Comparison of ENCODE assay signal across 8 cellular contexts in genomic region chr19:56508282-56508778, GRCh38. TPM values are rescaled to one million over a fixed set of nuclear protein-coding genes. Genes with fewer than 3 reads are reported as not detected.
DNase-seq lines count a peak whose midpoint lies in the region; ATAC-seq, FAIRE-seq and TF ChIP-seq lines count a peak whose summit lies in the region.

No MANE protein-coding gene starts in this region.

- no peaks in the 10 kb centered on the region for H3K27me3 Mint-ChIP-seq in naive B cell
- H3K27me3 Mint-ChIP-seq in activated T-helper 1 cell treated with anti-CD3 and anti-CD28 coated beads, Interleukin-12 subunit alpha, Interleukin-12 subunit beta, Interleukin-2, Interleukin-4 antibody, amounts not matched to agents 30 ng/mL and 10 ng/mL and 1 ng/mL, durations not matched to agents 14 hours and 24 hours and 36 hours (ENCODE audit: insufficient read depth), result no peaks in the 10 kb centered on the region

- WGBS in A549 (ENCODE audit: missing lambda C conversion rate), result 13% methylated on average over 17 of the region's 17 CpGs
- WGBS in HUES64, result 52% methylated on average over 17 of the region's 17 CpGs

- 0 out of 2 replicates have a peak, but pooled peaks cover 3% of the 10 kb centered on the region for H3K27me3 ChIP-seq in HUES64 (ENCODE audit: insufficient read depth, low read length)

- peak overlapping the region; percentile 25; the same call in 2 of the 3 replicates for H3K4me3 ChIP-seq in A549
- peak overlapping the region; percentile 73 for H3K4me3 ChIP-seq in HUES64 (ENCODE audit: low read length)
- H3K4me3 ChIP-seq in epithelial cell of esophagus (ENCODE audit: low read length), result peak overlapping the region; percentile 96

- no peak for TF ChIP-seq POLR2A in A549 (IDR thresholded peaks at IDR 0.05; ENCODE audit: low read length)

- CTCF ChIA-PET in A549 (lab: Yijun Ruan, JAX), result no interaction called here

- H3K9me3 Mint-ChIP-seq in naive B cell, result peaks cover 0 to 41% (median 30%) of the 10 kb centered on the region in 7 donors
- peaks cover 32% of the 10 kb centered on the region for H3K9me3 Mint-ChIP-seq in activated T-helper 1 cell treated with anti-CD3 and anti-CD28 coated beads, Interleukin-12 subunit alpha, Interleukin-12 subunit beta, Interleukin-2, Interleukin-4 antibody, amounts not matched to agents 30 ng/mL and 10 ng/mL and 1 ng/mL, durations not matched to agents 14 hours and 24 hours and 36 hours

- TF ChIP-seq EP300 in A549 (IDR thresholded peaks at IDR 0.05), result no peak

- ATAC-seq in A549 (no peak; a peak in 1 of 6 replicates), naive B cell (ENCODE audit: low read depth in 2 of 2) (no peak), HG03565 (IDR thresholded peaks at IDR 0.05; ENCODE audit: unreplicated experiment) (no peak)

- no peak overlapping the region for H3K4me3 Mint-ChIP-seq in naive B cell
- H3K4me3 Mint-ChIP-seq in activated T-helper 1 cell treated with anti-CD3 and anti-CD28 coated beads, Interleukin-12 subunit alpha, Interleukin-12 subunit beta, Interleukin-2, Interleukin-4 antibody, amounts not matched to agents 30 ng/mL and 10 ng/mL and 1 ng/mL, durations not matched to agents 14 hours and 24 hours and 36 hours, result no peak overlapping the region

- TF ChIP-seq CTCF in A549 (IDR thresholded peaks at IDR 0.05) (no peak), epithelial cell of esophagus (IDR thresholded peaks at IDR 0.05; ENCODE audit: insufficient read depth, low read depth, low read length, missing control alignments) (no peak)

- H3K9me3 ChIP-seq in A549, result peaks cover 69% of the 10 kb centered on the region
- peaks cover 52% of the 10 kb centered on the region for H3K9me3 ChIP-seq in HUES64 (ENCODE audit: insufficient read depth, low read depth, low read length)

- peak overlapping the region; percentile 45; the same call in 1 of the 2 replicates for H3K9ac ChIP-seq in HUES64 (ENCODE audit: low read depth, low read length)

- 0 out of 3 replicates have a peak overlapping the region, but pooled peaks have one; percentile 21 for H3K4me2 ChIP-seq in A549

- peaks cover 8 to 9% of the 10 kb centered on the region in 2 donors for H3K36me3 Mint-ChIP-seq in naive B cell
- no peaks in the 10 kb centered on the region for H3K36me3 Mint-ChIP-seq in activated T-helper 1 cell treated with anti-CD3 and anti-CD28 coated beads, Interleukin-12 subunit alpha, Interleukin-12 subunit beta, Interleukin-2, Interleukin-4 antibody, amounts not matched to agents 30 ng/mL and 10 ng/mL and 1 ng/mL, durations not matched to agents 14 hours and 24 hours and 36 hours (ENCODE audit: low read depth)

- intact Hi-C loops in activated T-helper 1 cell treated with anti-CD3 and anti-CD28 coated beads, Interleukin-12 subunit alpha, Interleukin-12 subunit beta, Interleukin-2, Interleukin-4 antibody, amounts not matched to agents 30 ng/mL and 10 ng/mL and 1 ng/mL, durations not matched to agents 14 hours and 24 hours and 36 hours (cut with micrococcal nuclease), result no loop called here

- DNase-seq in A549 (ENCODE audit: low read depth in 1 of 2, low spot score in 1 of 2), result peak in 1 of 2 experiments; percentile 7
- no peak for DNase-seq in epithelial cell of esophagus (ENCODE audit: low read depth)
- DNase-seq in naive B cell, result peak; percentile 1
- DNase-seq in medulla oblongata (ENCODE audit: extremely low spot score), result no peak
- no peak for DNase-seq in activated T-helper 1 cell treated with anti-CD3 and anti-CD28 coated beads, Interleukin-12 subunit alpha, Interleukin-12 subunit beta, Interleukin-2, Interleukin-4 antibody, amounts not matched to agents 30 ng/mL and 10 ng/mL and 1 ng/mL, durations not matched to agents 14 hours and 24 hours and 36 hours (ENCODE audit: low spot score)
- no peak for DNase-seq in activated effector memory CD4-positive, alpha-beta T cell treated with anti-CD3 and anti-CD28 coated beads, Interleukin-2, amount 50 U/mL, for 16 hours

- H3K4me1 Mint-ChIP-seq in naive B cell, result peaks cover 0 to 8% (median 0%) of the 10 kb centered on the region in 3 donors
- no peaks in the 10 kb centered on the region for H3K4me1 Mint-ChIP-seq in activated T-helper 1 cell treated with anti-CD3 and anti-CD28 coated beads, Interleukin-12 subunit alpha, Interleukin-12 subunit beta, Interleukin-2, Interleukin-4 antibody, amounts not matched to agents 30 ng/mL and 10 ng/mL and 1 ng/mL, durations not matched to agents 14 hours and 24 hours and 36 hours (ENCODE audit: low read depth)

- no peaks in the 10 kb centered on the region for H3K36me3 ChIP-seq in HUES64 (ENCODE audit: insufficient read depth, low read length)

- no peak for FAIRE-seq in A549 (lab: Jason Lieb, UNC)

- no peak for TF ChIP-seq RAD21 in A549 (conservative IDR thresholded peaks at IDR 0.05 in 1 of 2, IDR thresholded peaks at IDR 0.05 in 1 of 2)

- H3K27ac ChIP-seq in A549 (no peak overlapping the region), HUES64 (ENCODE audit: low read depth, low read length) (no peak overlapping the region)

- H3K27ac Mint-ChIP-seq in naive B cell, result no peak overlapping the region
- no peak overlapping the region for H3K27ac Mint-ChIP-seq in activated T-helper 1 cell treated with anti-CD3 and anti-CD28 coated beads, Interleukin-12 subunit alpha, Interleukin-12 subunit beta, Interleukin-2, Interleukin-4 antibody, amounts not matched to agents 30 ng/mL and 10 ng/mL and 1 ng/mL, durations not matched to agents 14 hours and 24 hours and 36 hours

- H3K4me1 ChIP-seq in A549 (no peaks in the 10 kb centered on the region), HUES64 (ENCODE audit: insufficient read depth, low read length) (no peaks in the 10 kb centered on the region)

- POLR2A ChIA-PET in A549 (lab: Yijun Ruan, JAX), result no interaction called here

TF ChIP-seq in A549, 52 proteins besides CTCF, POLR2A, EP300 and RAD21 (continues in another document):
- TF ChIP-seq CBX2 (IDR thresholded peaks at IDR 0.05; ENCODE audit: borderline replicate concordance, low read depth) (no peak), FOXS1 (CRISPR knock-in tag; IDR thresholded peaks at IDR 0.05) (no peak), KDM5A (IDR thresholded peaks at IDR 0.05) (no peak)

RNA-seq across cellular contexts. Expression of gene ZNF471, which starts 0.7 kb away (rescaled TPM):
- 0.18 and 0.20 TPM in 2 replicates for polyA plus RNA-seq in A549 (2011; rRNA removed)
- under 0.01 and 0.03 TPM in 2 replicates for polyA plus RNA-seq in A549 (2012; cell fraction: cytosol; rRNA removed)
- polyA plus RNA-seq in A549 (2012; cell fraction: nucleus; rRNA removed), result 0.04 and 0.07 TPM in 2 replicates
- 0.04 to 0.16 TPM (median 0.07 TPM) in 3 replicates for polyA plus RNA-seq in A549 (2017; fragmentation: RNase III; extraction: RNeasy Plus Mini Kit Qiagen cat#74134 plus additional on column Dnase treatment)
- 0.08 and 0.49 TPM in 2 replicates for polyA minus RNA-seq in A549 (2011; rRNA and poly(A)+ RNA removed)
- 0.50 TPM for polyA plus RNA-seq in HUES64 (2013, experiment 1 of 2)
- 0.38 TPM for polyA plus RNA-seq in HUES64 (2013, experiment 2 of 2)
- 1 to 10 TPM in 2 of 6 donors, under 1 TPM in 3, not detected in 1; 0.45 to 2.0 (median 0.51) TPM for polyA plus RNA-seq in naive B cell (ENCODE audit: low read depth in 6 of 6)
- total RNA-seq in activated T-helper 1 cell treated with anti-CD3 and anti-CD28 coated beads, Interleukin-12 subunit alpha, Interleukin-12 subunit beta, Interleukin-2, Interleukin-4 antibody, amounts not matched to agents 30 ng/mL and 10 ng/mL and 1 ng/mL, durations not matched to agents 14 hours and 24 hours and 36 hours, result 0.05 and 0.16 TPM in 2 replicates

RNA-seq across cellular contexts. Expression of gene ZFP28, which starts 30.4 kb away (rescaled TPM):
- polyA plus RNA-seq in A549 (2011; rRNA removed) (7.9 and 8.1 TPM in 2 replicates), A549 (2017; fragmentation: RNase III; extraction: RNeasy Plus Mini Kit Qiagen cat#74134 plus additional on column Dnase treatment) (2.4 to 2.8 TPM (median 2.7 TPM) in 3 replicates), naive B cell (ENCODE audit: low read depth in 6 of 6) (1 to 10 TPM in 5 of 6 donors, not detected in 1; 1.8 to 4.7 (median 4.1) TPM)
- 1.3 and 1.4 TPM in 2 replicates for polyA plus RNA-seq in A549 (2012; cell fraction: cytosol; rRNA removed)
- polyA plus RNA-seq in A549 (2012; cell fraction: nucleus; rRNA removed), result 1.4 and 1.6 TPM in 2 replicates
- polyA minus RNA-seq in A549 (2011; rRNA and poly(A)+ RNA removed), result 4.3 and 4.9 TPM in 2 replicates
- 3.3 TPM for polyA plus RNA-seq in HUES64 (2013, experiment 1 of 2)
- polyA plus RNA-seq in HUES64 (2013, experiment 2 of 2), result 3.4 TPM
- total RNA-seq in activated T-helper 1 cell treated with anti-CD3 and anti-CD28 coated beads, Interleukin-12 subunit alpha, Interleukin-12 subunit beta, Interleukin-2, Interleukin-4 antibody, amounts not matched to agents 30 ng/mL and 10 ng/mL and 1 ng/mL, durations not matched to agents 14 hours and 24 hours and 36 hours, result 1.4 and 2.8 TPM in 2 replicates

RNA-seq across cellular contexts. Expression of gene ZNF667, which starts 31.2 kb away (rescaled TPM):
- polyA plus RNA-seq in A549 (2011; rRNA removed), result not detected in 2 replicates
- not detected in 2 replicates for polyA plus RNA-seq in A549 (2012; cell fraction: cytosol; rRNA removed)
- not detected in 2 replicates for polyA plus RNA-seq in A549 (2012; cell fraction: nucleus; rRNA removed)
- polyA plus RNA-seq in A549 (2017; fragmentation: RNase III; extraction: RNeasy Plus Mini Kit Qiagen cat#74134 plus additional on column Dnase treatment), result not detected in 3 replicates
- polyA minus RNA-seq in A549 (2011; rRNA and poly(A)+ RNA removed), result not detected in 2 replicates
- 2.7 TPM for polyA plus RNA-seq in HUES64 (2013, experiment 1 of 2)
- 3.8 TPM for polyA plus RNA-seq in HUES64 (2013, experiment 2 of 2)
- polyA plus RNA-seq in naive B cell (ENCODE audit: low read depth in 6 of 6), result 10 to 100 TPM in 3 of 6 donors, 1 to 10 TPM in 3; 5.5 to 13.4 (median 9.7) TPM
- total RNA-seq in activated T-helper 1 cell treated with anti-CD3 and anti-CD28 coated beads, Interleukin-12 subunit alpha, Interleukin-12 subunit beta, Interleukin-2, Interleukin-4 antibody, amounts not matched to agents 30 ng/mL and 10 ng/mL and 1 ng/mL, durations not matched to agents 14 hours and 24 hours and 36 hours, result 0.05 and 0.07 TPM in 2 replicates

RNA-seq across cellular contexts. Expression of gene ZNF470, which starts 58.9 kb away (rescaled TPM):
- polyA plus RNA-seq in A549 (2011; rRNA removed), result 2.8 and 3.9 TPM in 2 replicates
- polyA plus RNA-seq in A549 (2012; cell fraction: cytosol; rRNA removed), result 0.78 and 0.89 TPM in 2 replicates
- polyA plus RNA-seq in A549 (2012; cell fraction: nucleus; rRNA removed), result 1.5 and 2.0 TPM in 2 replicates
- polyA plus RNA-seq in A549 (2017; fragmentation: RNase III; extraction: RNeasy Plus Mini Kit Qiagen cat#74134 plus additional on column Dnase treatment), result 1.6 to 1.7 TPM (median 1.7 TPM) in 3 replicates
- polyA minus RNA-seq in A549 (2011; rRNA and poly(A)+ RNA removed), result 1.3 and 1.7 TPM in 2 replicates
- polyA plus RNA-seq in HUES64 (2013, experiment 1 of 2), result 2.8 TPM
- 3.2 TPM for polyA plus RNA-seq in HUES64 (2013, experiment 2 of 2)
- polyA plus RNA-seq in naive B cell (ENCODE audit: low read depth in 6 of 6), result 1 to 10 TPM; 1.6 to 4.5 (median 2.8) TPM
- total RNA-seq in activated T-helper 1 cell treated with anti-CD3 and anti-CD28 coated beads, Interleukin-12 subunit alpha, Interleukin-12 subunit beta, Interleukin-2, Interleukin-4 antibody, amounts not matched to agents 30 ng/mL and 10 ng/mL and 1 ng/mL, durations not matched to agents 14 hours and 24 hours and 36 hours, result 1.2 and 2.4 TPM in 2 replicates

Comparison
In these comparisons a context has a peak if more than half of its experiments do, and no peak if none do; other contexts are left out.
1. H3K4me3 ChIP-seq: peak in every context shown above with its lines; median percentile 96 in epithelial cell of esophagus; 73 in HUES64; 25 in A549.
2. RNA of gene ZNF667, which starts 31.2 kb away (polyA plus RNA-seq): 5.5 to 13.4 TPM in naive B cell; not detected in A549; every median in the first group is over 4 times any median in the second.